In genomic region chr3:120765830-120766511, GRCh38 we compare ENCODE assay signal across 12 cellular contexts. TPM values are rescaled to one million over a fixed set of nuclear protein-coding genes. Genes with fewer than 3 reads are reported as not detected.
A peak's percentile ranks its signal among the peaks of the same experiment; 100 is the strongest.
DNase-seq lines count a peak whose midpoint lies in the region; ATAC-seq, FAIRE-seq and TF ChIP-seq lines count a peak whose summit lies in the region.
"Had no signal": no experiment of that assay in that cellular context is flagged by ENCODE, and none has a peak within 500 bp of the region (broad histone marks: within the 10 kb centered on the region; RNA-seq: fewer than 3 reads in every experiment).

No MANE protein-coding gene starts in this region.

- no peak overlapping the region for H2BK5ac ChIP-seq in H1 (ENCODE audit: low read depth, low read length)

- no peak for TF ChIP-seq RAD21 in H1 (IDR thresholded peaks at IDR 0.05 in 1 of 2, conservative IDR thresholded peaks at IDR 0.05 in 1 of 2; ENCODE audit: low read depth in 2 of 2, low read length in 2 of 2)

- TF ChIP-seq EP300 in H1 (IDR thresholded peaks at IDR 0.05; ENCODE audit: borderline replicate concordance in 1 of 2, low read depth in 2 of 2, low read length in 2 of 2): no peak

- H3K14ac ChIP-seq in H1 (ENCODE audit: insufficient read length): no peak overlapping the region

- CTCF ChIA-PET in H1 (lab: Charles Lee; ENCODE audit: partially characterized antibody): interaction anchor here (1.0 to 3.3 kb wide), 2 partner anchors 24 to 29 kb away, joined by 3 to 17 read pairs; no protein-coding TSS in a partner anchor

- no peak overlapping the region for H2BK12ac ChIP-seq in H1 (ENCODE audit: low read depth, low read length)

- ATAC-seq in GM19023 (IDR thresholded peaks at IDR 0.05; ENCODE audit: unreplicated experiment): peak; percentile 53
- peak; percentile 85 for ATAC-seq in GM21717 (IDR thresholded peaks at IDR 0.05; ENCODE audit: unreplicated experiment)
- peak; percentile 53 for ATAC-seq in HG03159 (IDR thresholded peaks at IDR 0.05; ENCODE audit: unreplicated experiment)

- no peaks in the 10 kb centered on the region for H3K27me3 ChIP-seq in H1 (replicated peaks in 1 of 4; ENCODE audit: control insufficient read depth in 3 of 4, extremely low read depth in 1 of 4, insufficient read depth in 3 of 4, low read length in 3 of 4)
- H3K27me3 ChIP-seq: thyroid gland had no signal

- FAIRE-seq in H1 (lab: Jason Lieb, UNC): peak; percentile 7

- H2BK15ac ChIP-seq in H1 (ENCODE audit: low read length): no peak overlapping the region

- H3K27ac ChIP-seq in H1 (ENCODE audit: low read depth, low read length): no peak overlapping the region
- H3K27ac ChIP-seq: thyroid gland had no signal

- intact Hi-C loops in posterior cingulate gyrus (cut with DNase I): no loop called here

- no peak overlapping the region for H2AFZ ChIP-seq in H1 (ENCODE audit: low read length)

- no peak for TF ChIP-seq POLR2A in H1 (IDR thresholded peaks at IDR 0.05; ENCODE audit: control extremely low read depth in 1 of 2, low read depth in 2 of 2, low read length in 2 of 2)

- no peak overlapping the region for H3K27ac Mint-ChIP-seq in chondrocyte (ENCODE audit: unreplicated experiment)
- H3K27ac Mint-ChIP-seq: mesothelial cell of epicardium had no signal

- no peak overlapping the region for H2BK20ac ChIP-seq in H1 (ENCODE audit: low read length)

- H4K20me1 ChIP-seq in H1 (replicated peaks in 1 of 2; ENCODE audit: control insufficient read depth in 1 of 2, insufficient read depth in 2 of 2, low read length in 2 of 2): peaks cover 1 to 6% of the 10 kb centered on the region in 2 experiments

- H3K4ac ChIP-seq in H1 (replicated peaks; ENCODE audit: insufficient read length, low read depth, low read length): no peak overlapping the region

- peaks cover 0 to 4% (median 2%) of the 10 kb centered on the region in 4 experiments; a peak in 3 of 8 replicates for H3K36me3 ChIP-seq in H1 (ENCODE audit: control insufficient read depth in 2 of 4, insufficient read depth in 4 of 4, low read length in 3 of 4)
- H3K36me3 ChIP-seq: thyroid gland had no signal

- TF ChIP-seq CTCF in H1 (IDR thresholded peaks at IDR 0.05; ENCODE audit: control extremely low read depth in 1 of 3, insufficient read depth in 1 of 3, low read depth in 1 of 3, low read length in 3 of 3) (no peak), chondrocyte (IDR thresholded peaks at IDR 0.05) (no peak)

- no peak overlapping the region for H3K23ac ChIP-seq in H1 (ENCODE audit: insufficient read length)

- H3K9me3 Mint-ChIP-seq in chondrocyte (ENCODE audit: low read depth): no peaks in the 10 kb centered on the region
- H3K9me3 Mint-ChIP-seq: mesothelial cell of epicardium had no signal

- no peak overlapping the region for H4K8ac ChIP-seq in H1 (ENCODE audit: extremely low read depth, insufficient read depth, low read length)

- H3K4me1 ChIP-seq in H1 (replicated peaks in 1 of 4; ENCODE audit: control insufficient read depth in 3 of 4, insufficient read depth in 4 of 4, low read length in 3 of 4): peaks cover 0 to 7% (median 2%) of the 10 kb centered on the region in 4 experiments; a peak in 4 of 7 replicates

- no peaks in the 10 kb centered on the region for H3K36me3 Mint-ChIP-seq in chondrocyte (ENCODE audit: low read depth)
- H3K36me3 Mint-ChIP-seq: mesothelial cell of epicardium had no signal

- peaks cover 2% of the 10 kb centered on the region; the same call in 1 of the 2 replicates for H3K79me1 ChIP-seq in H1 (ENCODE audit: low read depth, low read length)

- no peak overlapping the region for H3K18ac ChIP-seq in H1 (ENCODE audit: extremely low read depth, low read length)

- H3K4me3 ChIP-seq in H1 (ENCODE audit: extremely low read depth in 1 of 4, insufficient read depth in 2 of 4, low read depth in 3 of 4, low read length in 4 of 4): no peak overlapping the region
- H3K4me3 ChIP-seq: thyroid gland had no signal

- no peaks in the 10 kb centered on the region for H3K9me3 ChIP-seq in H1 (ENCODE audit: insufficient read depth in 2 of 2, low read depth in 1 of 2, low read length in 1 of 2)
- H3K9me3 ChIP-seq: Caco-2, thyroid gland had no signal

- H4K5ac ChIP-seq in H1 (ENCODE audit: insufficient read length, low read depth, low read length): no peak overlapping the region

- DNase-seq in H1 (ENCODE audit: low read depth in 1 of 2, low spot score in 2 of 2) (no peak), NCI-H526 treated with DMSO at 0.1 percent for 48 hours (lab: John Stamatoyannopoulos, UW) (no peak), chondrocyte (ENCODE audit: low spot score) (no peak), posterior cingulate gyrus (no peak)
- no peak for DNase-seq in stimulated activated naive CD4-positive, alpha-beta T cell (lab: John Stamatoyannopoulos, UW)
- DNase-seq: Caco-2, NCI-H1105, thyroid gland had no signal

- H4K91ac ChIP-seq in H1 (replicated peaks; ENCODE audit: insufficient read length, low read length): no peak overlapping the region

- peaks cover 0 to 89% of the 10 kb centered on the region in 2 experiments; a peak in 2 of 4 replicates for H3K79me2 ChIP-seq in H1 (ENCODE audit: control insufficient read depth in 1 of 2, insufficient read depth in 2 of 2, low read length in 2 of 2)

- H2BK120ac ChIP-seq in H1 (replicated peaks; ENCODE audit: low read depth, low read length): no peak overlapping the region

- H3K27me3 Mint-ChIP-seq in chondrocyte (ENCODE audit: low read depth): no peaks in the 10 kb centered on the region

- H2AK5ac ChIP-seq in H1 (ENCODE audit: low read depth, low read length): no peak overlapping the region

- H3K4me3 Mint-ChIP-seq in chondrocyte (ENCODE audit: unreplicated experiment): no peak overlapping the region
- H3K4me3 Mint-ChIP-seq: mesothelial cell of epicardium had no signal

- no peak overlapping the region for H3K4me2 ChIP-seq in H1 (ENCODE audit: insufficient read depth in 1 of 2, low read depth in 2 of 2, low read length in 2 of 2)

- POLR2A ChIA-PET in H1 (lab: Charles Lee; ENCODE audit: partially characterized antibody): interaction anchor here (0.7 to 1.4 kb wide), 3 partner anchors 15 to 170 kb away, joined by 3 to 5 read pairs (median 3); partner anchors contain the start of genes GTF2E1 and NDUFB4

- peaks cover 64% of the 10 kb centered on the region for H3K4me1 Mint-ChIP-seq in chondrocyte (ENCODE audit: low read depth)

- no peak overlapping the region for H3K9ac ChIP-seq in H1 (replicated peaks in 1 of 4; ENCODE audit: extremely low read depth in 1 of 4, low read depth in 3 of 4, low read length in 3 of 4)

- H3K56ac ChIP-seq in H1 (replicated peaks; ENCODE audit: insufficient read length, low read depth, low read length): no peak overlapping the region

- no peaks in the 10 kb centered on the region for H3K23me2 ChIP-seq in H1 (ENCODE audit: low read depth, low read length)

TF ChIP-seq in H1, 55 proteins besides CTCF, POLR2A, EP300 and RAD21 (continues in another document):
- TF ChIP-seq RXRA (IDR thresholded peaks at IDR 0.05; ENCODE audit: insufficient read depth, low read depth, low read length): no peak
- no peak for TF ChIP-seq CREB1 (IDR thresholded peaks at IDR 0.05)
- no peak for TF ChIP-seq SIN3A (conservative IDR thresholded peaks at IDR 0.05 in 1 of 2, IDR thresholded peaks at IDR 0.05 in 1 of 2; ENCODE audit: low read depth in 1 of 2, low read length in 2 of 2)
- no peak for TF ChIP-seq SRF (IDR thresholded peaks at IDR 0.05; ENCODE audit: low read depth, low read length)

RNA-seq across cellular contexts. Expression of gene GTF2E1, which starts 23.4 kb away (rescaled TPM):
- total RNA-seq in H1 (2021; fragmentation: NEBNext Ultra II Directional; extraction: Animal tissue kit (Norgen Biotek cat#: 25700)): 64.4 and 73.3 TPM in 2 replicates
- 18.6 and 37.4 TPM in 2 replicates for polyA plus RNA-seq in H1 (2011; rRNA removed)
- polyA plus RNA-seq in H1 (2011; cell fraction: cytosol; rRNA removed): 34.9 TPM
- 11.7 TPM for polyA plus RNA-seq in H1 (2011; cell fraction: nucleus; rRNA removed)
- 56.4 to 77.0 TPM (median 64.7 TPM) in 4 replicates for polyA plus RNA-seq in H1 (2012, experiment 1 of 2)
- polyA plus RNA-seq in H1 (2012, experiment 2 of 2): 14.5 TPM
- 47.4 TPM for polyA plus RNA-seq in H1 (2013, experiment 1 of 2)
- polyA plus RNA-seq in H1 (2013, experiment 2 of 2): 48.1 TPM
- 39.1 and 86.5 TPM in 2 replicates for polyA minus RNA-seq in H1 (2011; rRNA and poly(A)+ RNA removed)
- polyA minus RNA-seq in H1 (2011; cell fraction: cytosol; rRNA and poly(A)+ RNA removed): 26.5 TPM
- polyA minus RNA-seq in H1 (2011; cell fraction: nucleus; rRNA and poly(A)+ RNA removed): 22.7 TPM
- total RNA-seq in chondrocyte: 18.0 to 22.2 TPM (median 22.2 TPM) in 3 replicates

RNA-seq across cellular contexts. Expression of gene RABL3, which starts 23.7 kb away (rescaled TPM):
- total RNA-seq in H1 (2021; fragmentation: NEBNext Ultra II Directional; extraction: Animal tissue kit (Norgen Biotek cat#: 25700)): 18.5 and 19.2 TPM in 2 replicates
- polyA plus RNA-seq in H1 (2011; rRNA removed): 2.3 and 4.4 TPM in 2 replicates
- polyA plus RNA-seq in H1 (2011; cell fraction: cytosol; rRNA removed): 4.5 TPM
- 1.5 TPM for polyA plus RNA-seq in H1 (2011; cell fraction: nucleus; rRNA removed)
- polyA plus RNA-seq in H1 (2012, experiment 1 of 2): 11.8 to 23.0 TPM (median 17.3 TPM) in 4 replicates
- polyA plus RNA-seq in H1 (2012, experiment 2 of 2): 1.4 TPM
- 8.7 TPM for polyA plus RNA-seq in H1 (2013, experiment 1 of 2)
- polyA plus RNA-seq in H1 (2013, experiment 2 of 2): 8.6 TPM
- 5.7 and 9.7 TPM in 2 replicates for polyA minus RNA-seq in H1 (2011; rRNA and poly(A)+ RNA removed)
- 5.7 TPM for polyA minus RNA-seq in H1 (2011; cell fraction: cytosol; rRNA and poly(A)+ RNA removed)
- 7.4 TPM for polyA minus RNA-seq in H1 (2011; cell fraction: nucleus; rRNA and poly(A)+ RNA removed)
- 17.0 to 22.5 TPM (median 17.1 TPM) in 3 replicates for total RNA-seq in chondrocyte
